7 cellular contexts compared by ENCODE assay signal in genomic region chr1:32336963-32337675, GRCh38. TPM values are rescaled to one million over a fixed set of nuclear protein-coding genes. Genes with fewer than 3 reads are reported as not detected.
A peak's percentile ranks its signal among the peaks of the same experiment; 100 is the strongest.
DNase-seq lines count a peak whose midpoint lies in the region; ATAC-seq, FAIRE-seq and TF ChIP-seq lines count a peak whose summit lies in the region.

No MANE protein-coding gene starts in this region.

- H3K36me3 ChIP-seq in left lung = peaks cover 0 to 18% of the 10 kb centered on the region in 2 donors
- H3K36me3 ChIP-seq in transverse colon = peaks cover 0 to 8% (median 2%) of the 10 kb centered on the region in 4 donors
- peaks cover 3 to 4% of the 10 kb centered on the region in 2 donors for H3K36me3 ChIP-seq in small intestine (ENCODE audit: control insufficient read depth in 2 of 2, insufficient read depth in 2 of 2, low read length in 2 of 2)

- no peak for FAIRE-seq in small intestine (lab: Jason Lieb, UNC)

- H3K4me3 Mint-ChIP-seq in activated naive CD8-positive, alpha-beta T cell = peak overlapping the region; percentile 69

- no peak overlapping the region for H3K27ac Mint-ChIP-seq in activated naive CD8-positive, alpha-beta T cell

- peak; percentile 81 for DNase-seq in OCI-M1 (lab: John Stamatoyannopoulos, UW)
- peak; percentile 76 to 91 for DNase-seq in left lung
- peak; percentile 57 for DNase-seq in transverse colon
- no peak for DNase-seq in small intestine
- DNase-seq in OCI-M2 (lab: John Stamatoyannopoulos, UW; ENCODE audit: unreplicated experiment) = no peak

- H3K9me3 ChIP-seq in left lung (no peaks in the 10 kb centered on the region), transverse colon (no peaks in the 10 kb centered on the region), small intestine (ENCODE audit: control insufficient read depth, low read depth) (no peaks in the 10 kb centered on the region)

- ATAC-seq in GM21447 (IDR thresholded peaks at IDR 0.05; ENCODE audit: unreplicated experiment) (peak; percentile 37), left lung (peak; percentile 45)

- no peaks in the 10 kb centered on the region for H3K9me3 Mint-ChIP-seq in activated naive CD8-positive, alpha-beta T cell (ENCODE audit: low read depth)

- TF ChIP-seq CTCF in left lung (IDR thresholded peaks at IDR 0.05) (no peak), transverse colon (IDR thresholded peaks at IDR 0.05) (no peak)

- peaks cover 0 to 23% of the 10 kb centered on the region in 2 donors for H3K27me3 ChIP-seq in left lung
- H3K27me3 ChIP-seq in transverse colon = no peaks in the 10 kb centered on the region
- H3K27me3 ChIP-seq in small intestine (ENCODE audit: control insufficient read depth in 2 of 2, insufficient read depth in 2 of 2, low read length in 2 of 2) = no peaks in the 10 kb centered on the region

- no peaks in the 10 kb centered on the region for H3K27me3 Mint-ChIP-seq in activated naive CD8-positive, alpha-beta T cell

- H3K4me1 Mint-ChIP-seq in activated naive CD8-positive, alpha-beta T cell (ENCODE audit: low read depth) = peaks cover 42% of the 10 kb centered on the region

- 49% methylated on average over 6 of the region's 8 CpGs; no CpG with 5 or more reads in 1 of the 2 donors for WGBS in transverse colon (ENCODE audit: low coverage in 1 of 2), 2 donors
- WGBS in small intestine, 3 donors = 59 to 72% (median 72%) methylated on average over 8 of the region's 8 CpGs

- H3K4me1 ChIP-seq in left lung (peaks cover 15 to 73% of the 10 kb centered on the region in 2 donors), transverse colon (peaks cover 16 to 60% (median 43%) of the 10 kb centered on the region in 4 donors), small intestine (ENCODE audit: control insufficient read depth in 2 of 2, insufficient read depth in 1 of 2, low read depth in 1 of 2, low read length in 1 of 2) (peaks cover 0 to 2% of the 10 kb centered on the region in 2 donors)

- intact Hi-C loops in left lung (cut with DNase I) (no loop called here), transverse colon (cut with DNase I; ENCODE audit: low total_unique reads) (no loop called here)

- no peak for TF ChIP-seq EP300 in transverse colon (IDR thresholded peaks at IDR 0.05; ENCODE audit: low read depth)

- H3K4me3 ChIP-seq in left lung (peak overlapping the region in 1 of 2 donors; percentile 11), transverse colon (no peak overlapping the region), small intestine (ENCODE audit: low read depth in 1 of 2, low read length in 2 of 2) (no peak overlapping the region)

- no peak for TF ChIP-seq POLR2A in transverse colon (IDR thresholded peaks at IDR 0.05)

- in situ Hi-C loops in transverse colon (cut with MboI; ENCODE audit: low pct_ligation_motif_present in 1 of 4, low pct_unique_long_range_greater_than_20kb in 1 of 4, low sequenced_read_pairs in 3 of 4) = no loop called here

- no peaks in the 10 kb centered on the region for H3K36me3 Mint-ChIP-seq in activated naive CD8-positive, alpha-beta T cell

- H3K27ac ChIP-seq in left lung (peak overlapping the region in 1 of 2 donors; percentile 84), transverse colon (peak overlapping the region in 2 of 4 donors; percentile 84 to 91), small intestine (ENCODE audit: low read depth in 1 of 2, low read length in 1 of 2) (peak overlapping the region in 1 of 2 donors; percentile 11)

RNA-seq across cellular contexts. Expression of gene MARCKSL1, which starts 1.1 kb away (rescaled TPM):
- total RNA-seq in left lung (10 to 100 TPM; 33.1 to 58.3 TPM), transverse colon (10 to 100 TPM; 40.0 to 62.8 (median 53.0) TPM)
- 100 to 1,000 TPM in 1 of 3 donors, 10 to 100 TPM in 2; 55.9 to 132 (median 56.7) TPM for polyA plus RNA-seq in small intestine

RNA-seq across cellular contexts. Expression of gene FAM229A, which starts 25.2 kb away (rescaled TPM):
- 1 to 10 TPM; 4.4 to 5.7 TPM for total RNA-seq in left lung
- 10 to 100 TPM; 12.1 to 59.1 (median 21.1) TPM for total RNA-seq in transverse colon
- polyA plus RNA-seq in small intestine = 10 to 100 TPM in 2 of 3 donors, 1 to 10 TPM in 1; 4.9 to 69.8 (median 44.9) TPM

RNA-seq across cellular contexts. Expression of gene TSSK3, which starts 25.2 kb away (rescaled TPM):
- total RNA-seq in left lung (1 to 10 TPM; 1.8 TPM), transverse colon (1 to 10 TPM in 2 of 4 donors, not detected in 2; 1.3 to 1.4 TPM)
- under 1 TPM in 2 of 3 donors, not detected in 1; 0.45 to 0.48 TPM for polyA plus RNA-seq in small intestine

RNA-seq across cellular contexts. Expression of gene HDAC1, which starts 45.2 kb away (rescaled TPM):
- total RNA-seq in left lung (10 to 100 TPM; 61.8 to 72.7 TPM), transverse colon (100 to 1,000 TPM in 3 of 4 donors, 10 to 100 TPM in 1; 85.2 to 218 (median 174) TPM)
- 100 to 1,000 TPM in 2 of 3 donors, 10 to 100 TPM in 1; 87.0 to 116 (median 107) TPM for polyA plus RNA-seq in small intestine

RNA-seq across cellular contexts. Expression of gene BSDC1, which starts 57.1 kb away (rescaled TPM):
- total RNA-seq in left lung = 10 to 100 TPM; 51.2 to 64.8 TPM
- total RNA-seq in transverse colon = 100 to 1,000 TPM in 3 of 4 donors, 10 to 100 TPM in 1; 94.8 to 140 (median 117) TPM
- polyA plus RNA-seq in small intestine = 10 to 100 TPM; 38.5 to 39.7 (median 39.1) TPM

Comparison
In these comparisons a context has a peak if more than half of its experiments do, and no peak if none do; other contexts are left out.
1. DNase-seq: peak in OCI-M1 (single experiment), left lung (2 of 2) and transverse colon (single experiment); none in small intestine (single experiment) and OCI-M2 (single experiment).